Comparison of ENCODE assay signal across 8 cellular contexts in the genomic region with DNA sequence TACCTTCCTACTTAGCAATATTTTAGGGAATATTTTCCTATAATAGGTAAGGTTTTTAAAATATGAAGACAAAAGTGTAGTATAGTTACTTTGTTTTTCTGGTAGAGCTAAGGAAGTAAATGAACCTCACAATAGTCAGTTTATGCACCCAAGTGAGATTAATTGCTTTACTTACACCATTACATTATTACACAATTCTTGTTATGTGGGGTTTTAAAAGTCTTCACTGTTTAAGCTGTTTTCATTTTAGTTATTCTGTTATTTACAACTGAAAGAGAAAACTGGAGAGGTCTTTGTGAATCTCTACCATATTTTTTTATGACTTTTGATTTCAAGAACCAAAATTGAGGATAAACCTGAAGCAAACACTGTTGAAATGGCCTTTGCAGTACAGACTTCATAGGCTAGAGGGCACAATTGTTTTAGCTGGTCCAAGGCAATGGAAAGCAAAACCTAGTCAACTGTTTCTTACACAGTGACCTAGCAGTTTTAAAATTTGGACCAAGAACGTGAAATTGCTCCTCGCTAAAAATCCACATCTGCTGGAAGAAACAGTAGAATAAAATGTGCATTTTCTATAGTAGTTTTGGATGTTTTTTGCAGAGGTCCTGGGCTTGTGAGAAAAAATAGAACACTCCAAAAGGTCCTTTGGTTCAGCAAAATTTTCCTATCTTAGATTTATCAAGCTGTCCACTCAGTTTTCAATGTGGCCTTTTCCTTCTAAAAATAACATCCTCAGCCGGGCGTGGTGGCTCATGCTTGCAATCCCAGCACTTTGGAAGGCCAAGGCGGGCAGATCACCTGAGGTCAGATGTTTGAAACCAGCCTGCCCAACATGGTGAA.
A peak's percentile ranks its signal among the peaks of the same experiment; 100 is the strongest.
DNase-seq lines count a peak whose midpoint lies in the region; ATAC-seq, FAIRE-seq and TF ChIP-seq lines count a peak whose summit lies in the region.

No MANE protein-coding gene starts in this region.

- peak; percentile 86 for DNase-seq in NAMALWA (ENCODE audit: low spot score)
- peak; percentile 25 for DNase-seq in WERI-Rb-1
- peak; percentile 72 for DNase-seq in globus pallidus (ENCODE audit: low spot score)
- DNase-seq in pancreas, result peak in 2 of 6 donors; percentile 9 to 44

- FAIRE-seq in pancreas (lab: Jason Lieb, UNC), result peak; percentile 96

- H4K20me1 ChIP-seq in BLaER1 treated with 17β-estradiol and CSF1 and Interleukin-3, amounts not matched to agents 10 nM and 100 nM, result no peaks in the 10 kb centered on the region

- H3K9ac ChIP-seq in BLaER1 treated with 17β-estradiol and CSF1 and Interleukin-3, amounts not matched to agents 10 nM and 100 nM, result no peak overlapping the region

- peak overlapping the region in 6 of 11 experiments; percentile 13 to 49 (median 33); a peak in 6 of 22 replicates for H3K27ac ChIP-seq in BLaER1 treated with 17β-estradiol and CSF1 and Interleukin-3, amounts not matched to agents 10 nM and 100 nM
- H3K27ac ChIP-seq in WERI-Rb-1 (no peak overlapping the region), pancreas (no peak overlapping the region)

- H3K36me3 ChIP-seq in BLaER1 treated with 17β-estradiol and CSF1 and Interleukin-3, amounts not matched to agents 10 nM and 100 nM, result no peaks in the 10 kb centered on the region
- H3K36me3 ChIP-seq in WERI-Rb-1 (no peaks in the 10 kb centered on the region), pancreas (no peaks in the 10 kb centered on the region)

- no peaks in the 10 kb centered on the region for H3K27me3 ChIP-seq in BLaER1 treated with 17β-estradiol and CSF1 and Interleukin-3, amounts not matched to agents 10 nM and 100 nM
- H3K27me3 ChIP-seq in WERI-Rb-1 (ENCODE audit: insufficient read depth, low read depth, severe bottlenecking) (no peaks in the 10 kb centered on the region), pancreas (no peaks in the 10 kb centered on the region)

- TF ChIP-seq CTCF in WERI-Rb-1 (IDR thresholded peaks at IDR 0.05; ENCODE audit: low read depth, low read length) (peak; percentile 75), pancreas (IDR thresholded peaks at IDR 0.05) (peak; percentile 26 to 68 (median 61))

- 14 to 17% methylated on average over 5 of the region's 5 CpGs for WGBS in pancreas, 2 donors

- intact Hi-C loops in pancreas (cut with DNase I), result no loop called here

- no peak overlapping the region for H3K4me3 ChIP-seq in BLaER1 treated with 17β-estradiol and CSF1 and Interleukin-3, amounts not matched to agents 10 nM and 100 nM
- H3K4me3 ChIP-seq in WERI-Rb-1 (ENCODE audit: low read depth, low read length) (no peak overlapping the region), pancreas (no peak overlapping the region)

- H3K4me1 ChIP-seq in BLaER1 treated with 17β-estradiol and CSF1 and Interleukin-3, amounts not matched to agents 10 nM and 100 nM, result peaks cover 0 to 23% (median 2%) of the 10 kb centered on the region in 10 experiments; a peak in 9 of 20 replicates
- no peaks in the 10 kb centered on the region for H3K4me1 ChIP-seq in pancreas

- no peaks in the 10 kb centered on the region for H3K9me3 ChIP-seq in BLaER1 treated with 17β-estradiol and CSF1 and Interleukin-3, amounts not matched to agents 10 nM and 100 nM (replicated peaks in 1 of 11)
- H3K9me3 ChIP-seq in WERI-Rb-1 (ENCODE audit: severe bottlenecking) (no peaks in the 10 kb centered on the region), pancreas (no peaks in the 10 kb centered on the region)

- peak overlapping the region in 4 of 11 experiments; percentile 28 to 64 (median 48); a peak in 4 of 22 replicates for H3K4me2 ChIP-seq in BLaER1 treated with 17β-estradiol and CSF1 and Interleukin-3, amounts not matched to agents 10 nM and 100 nM

- ATAC-seq in GM18498 (IDR thresholded peaks at IDR 0.05; ENCODE audit: unreplicated experiment) (peak; percentile 92), HG02759 (IDR thresholded peaks at IDR 0.05; ENCODE audit: unreplicated experiment) (peak; percentile 95), pancreas (peak; percentile 85 to 98 (median 96))
- no peak for ATAC-seq in activated CD4-positive, CD25-positive, alpha-beta regulatory T cell treated with anti-CD3 and anti-CD28 coated beads, Interleukin-2, amount 50 U/mL, for 24 hours

Comparison
In these comparisons a context has a peak if more than half of its experiments do, and no peak if none do; other contexts are left out.
1. H3K27ac ChIP-seq: peak in BLaER1 treated with 17β-estradiol and CSF1 and Interleukin-3, amounts not matched to agents 10 nM and 100 nM (6 of 11); none in WERI-Rb-1 (single experiment) and pancreas (0 of 4).
2. ATAC-seq: peak in GM18498 (single experiment), HG02759 (single experiment) and pancreas (4 of 4); none in activated CD4-positive, CD25-positive, alpha-beta regulatory T cell treated with anti-CD3 and anti-CD28 coated beads, Interleukin-2, amount 50 U/mL, for 24 hours (0 of 2).